8 cellular contexts compared by ENCODE assay signal in genomic region chr4:2800691-2801596, GRCh38. TPM values are rescaled to one million over a fixed set of nuclear protein-coding genes. Genes with fewer than 3 reads are reported as not detected.
DNase-seq lines count a peak whose midpoint lies in the region; ATAC-seq, FAIRE-seq and TF ChIP-seq lines count a peak whose summit lies in the region.

No MANE protein-coding gene starts in this region.

- no peaks in the 10 kb centered on the region for H3K36me3 Mint-ChIP-seq in activated CD4-positive, alpha-beta memory T cell treated with anti-CD3 and anti-CD28 coated beads, Interleukin-2, amount 10 ng/mL, durations not matched to agents 7 days and 5 days (ENCODE audit: low read depth)
- H3K36me3 Mint-ChIP-seq in osteocyte (ENCODE audit: unreplicated experiment) = peaks cover 2% of the 10 kb centered on the region

- H3K27me3 Mint-ChIP-seq in activated CD4-positive, alpha-beta memory T cell treated with anti-CD3 and anti-CD28 coated beads, Interleukin-2, amount 10 ng/mL, durations not matched to agents 7 days and 5 days = no peaks in the 10 kb centered on the region
- H3K27me3 Mint-ChIP-seq in osteocyte (ENCODE audit: unreplicated experiment) = no peaks in the 10 kb centered on the region

- FAIRE-seq in GM18507 (lab: Jason Lieb, UNC) = peak; percentile 88
- FAIRE-seq in H54 (lab: Jason Lieb, UNC) = no peak

- H3K4me3 Mint-ChIP-seq in activated CD4-positive, alpha-beta memory T cell treated with anti-CD3 and anti-CD28 coated beads, Interleukin-2, amount 10 ng/mL, durations not matched to agents 7 days and 5 days = peak overlapping the region; percentile 65
- H3K4me3 Mint-ChIP-seq in osteocyte (ENCODE audit: unreplicated experiment) = peak overlapping the region; percentile 54

- TF ChIP-seq POLR2A in H54 (IDR thresholded peaks at IDR 0.05; ENCODE audit: low read depth, low read length) = no peak

- no peak for TF ChIP-seq CTCF in osteocyte (IDR thresholded peaks at IDR 0.05)

- ATAC-seq in HG03342 (IDR thresholded peaks at IDR 0.05; ENCODE audit: unreplicated experiment) (peak; percentile 55), HG03460 (IDR thresholded peaks at IDR 0.05; ENCODE audit: unreplicated experiment) (no peak)

- no peaks in the 10 kb centered on the region for H3K9me3 Mint-ChIP-seq in activated CD4-positive, alpha-beta memory T cell treated with anti-CD3 and anti-CD28 coated beads, Interleukin-2, amount 10 ng/mL, durations not matched to agents 7 days and 5 days
- no peaks in the 10 kb centered on the region for H3K9me3 Mint-ChIP-seq in osteocyte (ENCODE audit: unreplicated experiment)

- CTCF ChIA-PET in activated CD4-positive, alpha-beta memory T cell treated with anti-CD3 and anti-CD28 coated beads, Interleukin-2, amount 10 ng/mL, durations not matched to agents 7 days and 5 days (lab: Charles Lee) = interaction anchor here (1.6 to 1.7 kb wide), 2 partner anchors 37 to 135 kb away, joined by 3 to 4 read pairs; no protein-coding TSS in a partner anchor

- peaks cover 50% of the 10 kb centered on the region for H3K4me1 Mint-ChIP-seq in activated CD4-positive, alpha-beta memory T cell treated with anti-CD3 and anti-CD28 coated beads, Interleukin-2, amount 10 ng/mL, durations not matched to agents 7 days and 5 days
- H3K4me1 Mint-ChIP-seq in osteocyte (ENCODE audit: unreplicated experiment) = peaks cover 71% of the 10 kb centered on the region

- DNase-seq in GM18507 (ENCODE audit: extremely low spot score, insufficient read length, low read depth) (no peak), globus pallidus (ENCODE audit: low spot score) (peak; percentile 82), osteocyte (ENCODE audit: extremely low spot score, unreplicated experiment) (no peak), H54 (ENCODE audit: insufficient read length, low spot score) (no peak), DMS153 (lab: John Stamatoyannopoulos, UW) (no peak)
- DNase-seq in activated CD4-positive, alpha-beta memory T cell treated with anti-CD3 and anti-CD28 coated beads, Interleukin-2, amount 10 ng/mL, durations not matched to agents 7 days and 5 days = no peak

- POLR2A ChIA-PET in activated CD4-positive, alpha-beta memory T cell treated with anti-CD3 and anti-CD28 coated beads, Interleukin-2, amount 10 ng/mL, durations not matched to agents 7 days and 5 days (lab: Charles Lee) = interaction anchor here (0.9 to 6.3 kb wide), 2 partner anchors 11 to 134 kb away, joined by 3 to 86 read pairs; no protein-coding TSS in a partner anchor

- no peak overlapping the region for H3K27ac Mint-ChIP-seq in activated CD4-positive, alpha-beta memory T cell treated with anti-CD3 and anti-CD28 coated beads, Interleukin-2, amount 10 ng/mL, durations not matched to agents 7 days and 5 days
- peak overlapping the region; percentile 88 for H3K27ac Mint-ChIP-seq in osteocyte (ENCODE audit: unreplicated experiment)

RNA-seq across cellular contexts. Expression of gene SH3BP2, which starts 8.1 kb away (rescaled TPM):
- total RNA-seq in activated CD4-positive, alpha-beta memory T cell treated with anti-CD3 and anti-CD28 coated beads, Interleukin-2, amount 10 ng/mL, durations not matched to agents 7 days and 5 days = 10 to 100 TPM; 77.0 to 80.3 TPM
- total RNA-seq in osteocyte = 105 and 110 TPM in 2 replicates

RNA-seq across cellular contexts. Expression of gene ADD1, which starts 42.7 kb away (rescaled TPM):
- 100 to 1,000 TPM; 266 to 277 TPM for total RNA-seq in activated CD4-positive, alpha-beta memory T cell treated with anti-CD3 and anti-CD28 coated beads, Interleukin-2, amount 10 ng/mL, durations not matched to agents 7 days and 5 days
- total RNA-seq in osteocyte = 273 and 274 TPM in 2 replicates

RNA-seq across cellular contexts. Expression of gene TNIP2, which starts 44.8 kb away (rescaled TPM):
- total RNA-seq in activated CD4-positive, alpha-beta memory T cell treated with anti-CD3 and anti-CD28 coated beads, Interleukin-2, amount 10 ng/mL, durations not matched to agents 7 days and 5 days = 10 to 100 TPM; 56.1 to 58.4 TPM
- 32.7 and 34.0 TPM in 2 replicates for total RNA-seq in osteocyte
